8 cellular contexts compared by ENCODE assay signal in genomic region chr9:105656131-105656921, GRCh38.
DNase-seq lines count a peak whose midpoint lies in the region; ATAC-seq and TF ChIP-seq lines count a peak whose summit lies in the region.

No MANE protein-coding gene starts in this region.

- ATAC-seq in GM18498 (IDR thresholded peaks at IDR 0.05; ENCODE audit: unreplicated experiment) (peak; percentile 72), HG03108 (IDR thresholded peaks at IDR 0.05; ENCODE audit: unreplicated experiment) (peak; percentile 81), SK-N-SH treated with all-trans-retinoic acid at 6 μM for 48 hours (peak; percentile 90)

- no peaks in the 10 kb centered on the region for H3K27me3 ChIP-seq in muscle layer of duodenum (ENCODE audit: low read depth, low read length)

- peaks cover 0 to 13% of the 10 kb centered on the region in 2 donors for H3K4me1 ChIP-seq in muscle layer of duodenum (ENCODE audit: control insufficient read depth in 1 of 2, insufficient read depth in 2 of 2, low read length in 2 of 2)

- peak overlapping the region; percentile 50 for H3K4me3 ChIP-seq in AG10803 (ENCODE audit: low read length)
- peak overlapping the region; percentile 55 to 72 for H3K4me3 ChIP-seq in muscle layer of duodenum (ENCODE audit: low read depth in 1 of 2, low read length in 2 of 2)

- no peaks in the 10 kb centered on the region for H3K9me3 ChIP-seq in muscle layer of duodenum (ENCODE audit: control insufficient read depth in 1 of 2, low read length in 2 of 2)

- no peak for TF ChIP-seq CTCF in AG10803 (conservative IDR thresholded peaks at IDR 0.05; ENCODE audit: low read length)

- DNase-seq in AG10803 (ENCODE audit: low read depth), result no peak
- DNase-seq in epidermal melanocyte (ENCODE audit: insufficient read length, low spot score), result peak; percentile 24
- no peak for DNase-seq in NCI-H446 (lab: John Stamatoyannopoulos, UW)
- DNase-seq in COLO829 (ENCODE audit: low spot score), result no peak

- no peak overlapping the region for H3K27ac ChIP-seq in muscle layer of duodenum (ENCODE audit: low read length)

- H3K36me3 ChIP-seq in muscle layer of duodenum (ENCODE audit: control insufficient read depth in 1 of 2, insufficient read depth in 2 of 2, low read length in 2 of 2), result no peaks in the 10 kb centered on the region

TF ChIP-seq in SK-N-SH treated with all-trans-retinoic acid at 6 μM for 48 hours, 23 proteins besides CTCF, POLR2A, EP300 and RAD21:
- TF ChIP-seq TCF4 (CRISPR knock-in tag; IDR thresholded peaks at IDR 0.05; ENCODE audit: borderline replicate concordance) (no peak), POU6F1 (CRISPR knock-in tag; IDR thresholded peaks at IDR 0.05; ENCODE audit: borderline replicate concordance, low read depth) (no peak), PATZ1 (CRISPR knock-in tag; IDR thresholded peaks at IDR 0.05; ENCODE audit: borderline replicate concordance) (no peak), CSRNP3 (CRISPR knock-in tag; IDR thresholded peaks at IDR 0.05) (no peak), CREB5 (CRISPR knock-in tag; IDR thresholded peaks at IDR 0.05; ENCODE audit: low read depth) (no peak), BACH2 (CRISPR knock-in tag; IDR thresholded peaks at IDR 0.05; ENCODE audit: borderline replicate concordance) (no peak), ESRRG (CRISPR knock-in tag; IDR thresholded peaks at IDR 0.05) (no peak), TOX (CRISPR knock-in tag; IDR thresholded peaks at IDR 0.05; ENCODE audit: borderline replicate concordance) (no peak), ISL1 (CRISPR knock-in tag; IDR thresholded peaks at IDR 0.05) (no peak), ZC3H10 (CRISPR knock-in tag; IDR thresholded peaks at IDR 0.05) (no peak), ZNF565 (CRISPR knock-in tag; conservative IDR thresholded peaks at IDR 0.05; ENCODE audit: low read depth) (no peak), ZNF8 (CRISPR knock-in tag; IDR thresholded peaks at IDR 0.05) (no peak), GLIS3 (CRISPR knock-in tag; IDR thresholded peaks at IDR 0.05) (no peak), ZFP3 (CRISPR knock-in tag; IDR thresholded peaks at IDR 0.05) (no peak)
